In the genomic region with DNA sequence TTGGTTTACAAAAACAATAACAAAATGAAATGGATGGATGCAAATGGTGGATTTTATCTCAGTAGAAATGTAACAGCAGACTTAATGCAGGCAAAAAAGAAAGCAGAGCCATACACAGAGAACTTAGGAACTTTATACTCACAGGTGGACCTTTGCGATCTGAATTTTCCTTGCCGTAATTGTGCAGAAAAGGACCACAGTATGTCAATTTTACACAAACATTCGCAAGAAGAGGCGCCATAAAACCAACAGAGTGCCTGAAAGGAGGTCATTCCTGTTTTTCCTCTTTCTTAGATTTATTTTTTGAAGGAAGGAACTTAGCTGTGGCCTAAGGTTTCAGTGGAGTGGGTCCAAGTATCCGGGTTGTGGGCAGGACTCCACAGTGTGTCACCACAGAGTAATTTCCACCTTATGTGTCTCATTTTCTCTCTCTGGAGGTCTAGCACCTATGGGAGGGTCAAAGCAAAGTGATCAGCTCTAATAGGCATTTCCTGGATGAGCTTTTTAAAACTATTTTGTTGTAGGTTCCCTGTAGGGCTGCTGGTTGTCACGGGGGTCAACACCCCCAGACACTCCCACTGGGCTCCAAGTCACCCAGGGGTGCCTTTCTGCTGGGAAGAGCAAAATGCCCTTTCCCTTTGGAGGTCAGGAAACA, we compare ENCODE assay signal across 8 cellular contexts. TPM values are rescaled to one million over a fixed set of nuclear protein-coding genes. Genes with fewer than 3 reads are reported as not detected.
DNase-seq lines count a peak whose midpoint lies in the region; ATAC-seq and TF ChIP-seq lines count a peak whose summit lies in the region.

No MANE protein-coding gene starts in this region.

- peak overlapping the region; percentile 57 for H3K4me3 ChIP-seq in skeletal muscle satellite cell (ENCODE audit: low read length)

- H3K36me3 ChIP-seq in skeletal muscle satellite cell (ENCODE audit: insufficient read depth, low read length) = no peaks in the 10 kb centered on the region

- H3K27me3 ChIP-seq in skeletal muscle satellite cell (ENCODE audit: control insufficient read depth, insufficient read depth, low read length) = no peaks in the 10 kb centered on the region

- no peak for TF ChIP-seq CTCF in VCaP (conservative IDR thresholded peaks at IDR 0.05)

- intact Hi-C loops in activated CD4-positive, alpha-beta T cell treated with anti-CD3 and anti-CD28 coated beads for 36 hours (cut with DNase I, micrococcal nuclease) = loop anchor here (5.0 to 10.0 kb wide), 3 partner anchors 104 to 991 kb away; a partner anchor contains a TSS

- peaks cover 14% of the 10 kb centered on the region for H3K4me1 ChIP-seq in skeletal muscle satellite cell (ENCODE audit: control insufficient read depth, insufficient read depth, low read length)

- peak overlapping the region; percentile 73 for H3K4me3 Mint-ChIP-seq in activated CD4-positive, alpha-beta T cell treated with anti-CD3 and anti-CD28 coated beads for 36 hours

- H3K27me3 Mint-ChIP-seq in activated CD4-positive, alpha-beta T cell treated with anti-CD3 and anti-CD28 coated beads for 36 hours = no peaks in the 10 kb centered on the region

- H3K9ac ChIP-seq in skeletal muscle satellite cell (ENCODE audit: low read depth, low read length) = peak overlapping the region; percentile 77

- H3K36me3 Mint-ChIP-seq in activated CD4-positive, alpha-beta T cell treated with anti-CD3 and anti-CD28 coated beads for 36 hours (ENCODE audit: low read depth) = no peaks in the 10 kb centered on the region

- ATAC-seq in activated CD4-positive, alpha-beta T cell treated with anti-CD3 and anti-CD28 coated beads for 36 hours = no peak
- ATAC-seq in GM21737 (IDR thresholded peaks at IDR 0.05; ENCODE audit: unreplicated experiment) (no peak), GM21390 (IDR thresholded peaks at IDR 0.05; ENCODE audit: unreplicated experiment) (no peak)

- POLR2A ChIA-PET in activated CD4-positive, alpha-beta T cell treated with anti-CD3 and anti-CD28 coated beads for 36 hours (lab: Charles Lee) = interaction anchor here (0.6 to 0.9 kb wide), 2 partner anchors 24 to 1554 kb away, joined by 3 to 8 read pairs; a partner anchor contains a TSS

- peak overlapping the region; percentile 85 for H3K27ac ChIP-seq in VCaP

- CTCF ChIA-PET in activated CD4-positive, alpha-beta T cell treated with anti-CD3 and anti-CD28 coated beads for 36 hours (lab: Charles Lee) = interaction anchor here (1.7 kb wide), 1 partner anchor 25 kb away, joined by 9 read pairs; a partner anchor contains a TSS

- peak overlapping the region; percentile 99 for H3K27ac Mint-ChIP-seq in activated CD4-positive, alpha-beta T cell treated with anti-CD3 and anti-CD28 coated beads for 36 hours

- peak; percentile 15 for DNase-seq in activated CD4-positive, alpha-beta T cell treated with anti-CD3 and anti-CD28 coated beads for 36 hours
- no peak for DNase-seq in activated CD4-positive, alpha-beta T cell treated with anti-CD3 and anti-CD28 coated beads for 1 hour
- peak; percentile 3 for DNase-seq in fibroblast of the conjunctiva (ENCODE audit: low read depth)
- DNase-seq in NCI-H1930 (lab: John Stamatoyannopoulos, UW) = no peak

- no peaks in the 10 kb centered on the region for H3K9me3 Mint-ChIP-seq in activated CD4-positive, alpha-beta T cell treated with anti-CD3 and anti-CD28 coated beads for 36 hours (ENCODE audit: low read depth)

- H3K4me1 Mint-ChIP-seq in activated CD4-positive, alpha-beta T cell treated with anti-CD3 and anti-CD28 coated beads for 36 hours = peaks cover 13% of the 10 kb centered on the region

- no peaks in the 10 kb centered on the region for H3K9me3 ChIP-seq in skeletal muscle satellite cell (replicated peaks; ENCODE audit: low read length)

- peak overlapping the region; percentile 83 for H3K4me2 ChIP-seq in skeletal muscle satellite cell (ENCODE audit: low read length)

RNA-seq across cellular contexts. Expression of a gene that starts 24.7 kb away (rescaled TPM):
- total RNA-seq in activated CD4-positive, alpha-beta T cell treated with anti-CD3 and anti-CD28 coated beads for 36 hours = 10 to 100 TPM; 29.6 to 36.5 TPM
- 13.9 and 19.9 TPM in 2 replicates for total RNA-seq in skeletal muscle satellite cell (2012; rRNA removed)

Comparison
In these comparisons a context has a peak if more than half of its experiments do, and no peak if none do; other contexts are left out.
1. DNase-seq: peak in activated CD4-positive, alpha-beta T cell treated with anti-CD3 and anti-CD28 coated beads for 36 hours (single experiment) and fibroblast of the conjunctiva (single experiment); none in activated CD4-positive, alpha-beta T cell treated with anti-CD3 and anti-CD28 coated beads for 1 hour (single experiment) and NCI-H1930 (0 of 2).